Comparison of ENCODE assay signal across 23 cellular contexts in genomic region chr3:101061312-101061711, GRCh38.
"Had no signal": no experiment of that assay in that cellular context is flagged by ENCODE, and none has a peak within 500 bp of the region (broad histone marks: within the 10 kb centered on the region; RNA-seq: fewer than 3 reads in every experiment).

No MANE protein-coding gene starts in this region.

- H3K9me3 ChIP-seq: colonic mucosa, right lobe of liver had no signal

- H3K36me3 ChIP-seq: colonic mucosa, left ventricle myocardium inferior, right lobe of liver, tibial nerve had no signal

- ATAC-seq: activated naive CD4-positive, alpha-beta T cell treated with anti-CD3 and anti-CD28 coated beads, Interleukin-2, amount 50 U/mL, for 72 hours; activated T-cell treated with anti-CD3 and anti-CD28 coated beads, Interleukin-2, amount 50 U/mL, for 72 hours; mucosa of descending colon; natural killer cell treated with Interleukin-12 subunit alpha and Interleukin-12 subunit beta and Interleukin-15 and Interleukin-18, amount 100 ng/mL, for 72 hours; right lobe of liver had no signal

- H3K4me1 ChIP-seq: colonic mucosa, right lobe of liver had no signal

- H3K27me3 ChIP-seq: colonic mucosa, right lobe of liver, tibial nerve had no signal

- H3K27ac ChIP-seq: colonic mucosa, dorsolateral prefrontal cortex, left ventricle myocardium inferior, right lobe of liver, tibial nerve had no signal

- H3K4me3 ChIP-seq: colonic mucosa, dorsolateral prefrontal cortex, left ventricle myocardium inferior, lung, mucosa of descending colon, right lobe of liver, tibial nerve had no signal

- DNase-seq: activated CD4-positive, alpha-beta T cell treated with anti-CD3 and anti-CD28 coated beads for 4 hours; activated CD4-positive, alpha-beta T cell treated with anti-CD3 and anti-CD28 coated beads, Interleukin-2, amount 50 U/mL, for 4 hours; activated CD4-positive, CD25-positive, alpha-beta regulatory T cell; activated naive CD4-positive, alpha-beta T cell; activated T-cell treated with anti-CD3 and anti-CD28 coated beads for 4 hours; activated T-cell treated with anti-CD3 and anti-CD28 coated beads, Interleukin-2, amount 50 U/mL, for 72 hours; colonic mucosa; dorsolateral prefrontal cortex; effector memory CD4-positive, alpha-beta T cell; foreskin fibroblast; head of caudate nucleus; hypothalamus; immature natural killer cell; kidney glomerular epithelial cell; left ventricle myocardium inferior; mucosa of descending colon; right lobe of liver; stimulated activated CD4-positive, alpha-beta T cell treated with anti-CD3 and anti-CD28 coated beads, Interleukin-2, amount 100 ng/mL, for 48 hours; stimulated activated naive CD4-positive, alpha-beta T cell treated with Interleukin-2 at 50 U/mL for 16 hours had no signal
